In genomic region chr15:91023720-91024119, GRCh38 we compare ENCODE assay signal across 16 cellular contexts.
"Had no signal": no experiment of that assay in that cellular context is flagged by ENCODE, and none has a peak within 500 bp of the region (broad histone marks: within the 10 kb centered on the region; RNA-seq: fewer than 3 reads in every experiment).

No MANE protein-coding gene starts in this region.

- H3K4me1 ChIP-seq: breast epithelium had no signal

- ATAC-seq: activated CD4-positive, alpha-beta T cell treated with anti-CD3 and anti-CD28 coated beads for 36 hours; gastroesophageal sphincter; heart left ventricle; left lung had no signal

- H3K9me3 ChIP-seq: ascending aorta, breast epithelium, esophagus muscularis mucosa, gastroesophageal sphincter, heart left ventricle, left lung, tibial artery had no signal

- H3K27me3 Mint-ChIP-seq: activated CD4-positive, alpha-beta memory T cell treated with anti-CD3 and anti-CD28 coated beads for 36 hours; activated CD4-positive, alpha-beta T cell treated with anti-CD3 and anti-CD28 coated beads for 36 hours had no signal

- H3K9me3 Mint-ChIP-seq: activated CD4-positive, alpha-beta memory T cell treated with anti-CD3 and anti-CD28 coated beads for 36 hours; activated T-helper 1 cell treated with anti-CD3 and anti-CD28 coated beads, Interleukin-12 subunit alpha, Interleukin-12 subunit beta, Interleukin-2, Interleukin-4 antibody, amounts not matched to agents 30 ng/mL and 10 ng/mL and 1 ng/mL, durations not matched to agents 14 hours and 24 hours and 36 hours; T-helper 1 cell treated with Interleukin-12 subunit alpha and Interleukin-12 subunit beta and Interleukin-4 antibody, amounts not matched to agents 30 μg/mL and 1 μg/mL, for 36 hours had no signal

- H3K27me3 ChIP-seq: ascending aorta, breast epithelium, esophagus muscularis mucosa, gastroesophageal sphincter, heart left ventricle, left lung, tibial artery had no signal

- H3K27ac ChIP-seq: ascending aorta, breast epithelium, esophagus muscularis mucosa, gastroesophageal sphincter, left lung had no signal

- H3K36me3 ChIP-seq: ascending aorta, breast epithelium, gastroesophageal sphincter, tibial artery had no signal

- DNase-seq: activated CD4-positive, alpha-beta memory T cell treated with anti-CD3 and anti-CD28 coated beads for 36 hours; activated CD4-positive, alpha-beta T cell treated with anti-CD3 and anti-CD28 coated beads for 36 hours; activated naive CD4-positive, alpha-beta T cell; activated T-cell treated with anti-CD3 and anti-CD28 coated beads for 4 hours; effector CD4-positive, alpha-beta T cell; heart left ventricle; left lung; stimulated activated naive CD4-positive, alpha-beta T cell; substantia nigra; tibial artery had no signal
